13 cellular contexts compared by ENCODE assay signal in genomic region chr7:136133491-136133990, GRCh38.
A peak's percentile ranks its signal among the peaks of the same experiment; 100 is the strongest.
DNase-seq lines count a peak whose midpoint lies in the region; ATAC-seq and TF ChIP-seq lines count a peak whose summit lies in the region.
"Had no signal": no experiment of that assay in that cellular context is flagged by ENCODE, and none has a peak within 500 bp of the region (broad histone marks: within the 10 kb centered on the region; RNA-seq: fewer than 3 reads in every experiment).

No MANE protein-coding gene starts in this region.

- TF ChIP-seq CTCF in astrocyte of the cerebellum (IDR thresholded peaks at IDR 0.05; ENCODE audit: low read depth, low read length, missing control alignments), result no peak

- DNase-seq in NCI-H146 treated with DMSO at 0.1 percent for 48 hours (lab: John Stamatoyannopoulos, UW; ENCODE audit: unreplicated experiment) (peak; percentile 50), astrocyte of the cerebellum (ENCODE audit: low read depth) (peak; percentile 75), left kidney (ENCODE audit: low read depth, low spot score) (peak; percentile 82), ecto neural progenitor cell (ENCODE audit: low spot score) (no peak), AML-193 (lab: John Stamatoyannopoulos, UW) (no peak)
- DNase-seq: activated effector memory CD4-positive, alpha-beta T cell treated with anti-CD3 and anti-CD28 coated beads, Interleukin-2, amount 50 U/mL, for 16 hours; glutamatergic neuron; NCI-H345; psoas muscle; stimulated activated CD4-positive, alpha-beta T cell treated with anti-CD3 and anti-CD28 coated beads, Interleukin-2, amount 100 ng/mL, for 24 hours; WERI-Rb-1 had no signal

- ATAC-seq in HG03025 (IDR thresholded peaks at IDR 0.05; ENCODE audit: low FRiP score, unreplicated experiment), result no peak
- no peak for ATAC-seq in GM18867 (IDR thresholded peaks at IDR 0.05; ENCODE audit: unreplicated experiment)
- ATAC-seq: psoas muscle had no signal

- in situ Hi-C loops in astrocyte of the cerebellum (cut with HindIII; ENCODE audit: low sequenced_read_pairs), result no loop called here

- H3K4me3 ChIP-seq in astrocyte of the cerebellum (ENCODE audit: low read depth, low read length), result no peak overlapping the region
- H3K4me3 ChIP-seq: psoas muscle had no signal

Comparison
In these comparisons a context has a peak if more than half of its experiments do, and no peak if none do; other contexts are left out.
1. DNase-seq: peak in NCI-H146 treated with DMSO at 0.1 percent for 48 hours (single experiment), astrocyte of the cerebellum (single experiment) and left kidney (single experiment); none in ecto neural progenitor cell (single experiment) and AML-193 (0 of 2).